24 cellular contexts compared by ENCODE assay signal in the genomic region with DNA sequence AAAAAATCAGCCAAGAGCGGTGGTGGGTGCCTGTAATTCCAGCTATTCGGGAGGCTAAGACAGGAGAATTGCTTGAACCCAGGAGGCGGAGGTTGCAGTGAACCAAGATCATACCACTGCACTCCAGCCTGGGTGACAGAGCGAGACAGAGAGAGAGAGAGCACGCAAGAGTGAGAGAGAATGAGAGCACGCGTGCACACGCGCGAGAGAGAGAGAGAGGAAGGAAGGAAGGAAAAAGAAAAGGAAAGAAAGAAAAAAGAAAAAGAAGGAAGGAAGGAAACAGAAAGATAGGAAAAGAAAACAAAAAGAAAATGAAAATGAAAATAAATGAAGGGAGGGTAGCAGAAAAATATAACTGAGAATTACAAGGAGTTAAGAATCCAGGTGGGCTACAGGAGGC.
DNase-seq lines count a peak whose midpoint lies in the region; ATAC-seq, FAIRE-seq and TF ChIP-seq lines count a peak whose summit lies in the region.
"Had no signal": no experiment of that assay in that cellular context is flagged by ENCODE, and none has a peak within 500 bp of the region (broad histone marks: within the 10 kb centered on the region; RNA-seq: fewer than 3 reads in every experiment).

No MANE protein-coding gene starts in this region.

- H2AFZ ChIP-seq in K562 (ENCODE audit: low read depth, low read length), result no peak overlapping the region

- H3K27ac Mint-ChIP-seq in activated CD4-positive, alpha-beta T cell treated with anti-CD3 and anti-CD28 coated beads, Interleukin-2, amount 10 ng/mL, durations not matched to agents 7 days and 5 days, result peak overlapping the region; percentile 25
- H3K27ac Mint-ChIP-seq in HFFc6, result no peak overlapping the region
- peak overlapping the region; percentile 2 for H3K27ac Mint-ChIP-seq in stimulated activated naive B cell treated with anti-CD40 and anti-IgM and Interleukin-4, amounts not matched to agents 10 μg/mL and 1 μg/mL and 100 μg/mL, for 72 hours
- H3K27ac Mint-ChIP-seq: CD4-positive, alpha-beta memory T cell; GM23338 had no signal

- TF ChIP-seq CTCF in HFFc6 (IDR thresholded peaks at IDR 0.05), result no peak
- TF ChIP-seq CTCF in K562 (IDR thresholded peaks at IDR 0.05 in 2 of 3, conservative IDR thresholded peaks at IDR 0.05 in 1 of 3; ENCODE audit: insufficient read depth in 2 of 3, low read depth in 1 of 3, low read length in 3 of 3), result no peak

- POLR2A ChIA-PET in activated CD4-positive, alpha-beta T cell treated with anti-CD3 and anti-CD28 coated beads, Interleukin-2, amount 10 ng/mL, durations not matched to agents 7 days and 5 days (lab: Charles Lee), result no interaction called here
- POLR2A ChIA-PET in K562 (lab: Yijun Ruan, JAX), result interaction anchor here (1.2 kb wide), 1 partner anchor 92 kb away, joined by 4 read pairs; no protein-coding TSS in a partner anchor

- no peaks in the 10 kb centered on the region for H3K79me2 ChIP-seq in K562 (ENCODE audit: control insufficient read depth, insufficient read depth, low read length)

- H3K9me3 Mint-ChIP-seq in activated CD4-positive, alpha-beta T cell treated with anti-CD3 and anti-CD28 coated beads, Interleukin-2, amount 10 ng/mL, durations not matched to agents 7 days and 5 days, result no peaks in the 10 kb centered on the region
- H3K9me3 Mint-ChIP-seq in HFFc6, result no peaks in the 10 kb centered on the region
- H3K9me3 Mint-ChIP-seq in stimulated activated naive B cell treated with anti-CD40 and anti-IgM and Interleukin-4, amounts not matched to agents 10 μg/mL and 1 μg/mL and 100 μg/mL, for 72 hours, result no peaks in the 10 kb centered on the region
- H3K9me3 Mint-ChIP-seq: GM23338 had no signal

- no peak overlapping the region for H3K4me2 ChIP-seq in K562 (ENCODE audit: insufficient read depth, low read length)
- H3K4me2 ChIP-seq: GM23338, KMS-11 had no signal

- no peaks in the 10 kb centered on the region; a peak in 1 of 5 replicates for H3K4me1 ChIP-seq in K562 (replicated peaks in 1 of 2; ENCODE audit: control insufficient read depth in 2 of 2, insufficient read depth in 2 of 2, low read length in 2 of 2)
- H3K4me1 ChIP-seq: HAP-1 had no signal

- 0 out of 2 replicates have a peak, but pooled peaks cover 2% of the 10 kb centered on the region for H3K9me3 ChIP-seq in K562 (replicated peaks; ENCODE audit: control insufficient read depth, insufficient read depth, low read depth, low read length)
- H3K9me3 ChIP-seq: HAP-1 had no signal

- 35% methylated on average over 10 of the region's 10 CpGs for WGBS in K562 (ENCODE audit: insufficient coverage, low coverage, missing lambda C conversion rate)

- CTCF ChIA-PET in activated CD4-positive, alpha-beta T cell treated with anti-CD3 and anti-CD28 coated beads, Interleukin-2, amount 10 ng/mL, durations not matched to agents 7 days and 5 days (lab: Charles Lee), result no interaction called here
- CTCF ChIA-PET in K562 (lab: Yijun Ruan, JAX; ENCODE audit: low intra/inter-chr PET ratio), result no interaction called here

- in situ Hi-C loops in K562 (cut with MboI), result no loop called here

- H3K4me3 ChIP-seq in K562, result no peak overlapping the region
- H3K4me3 ChIP-seq: GM23338, HAP-1 had no signal

- no peak overlapping the region for H3K4me3 Mint-ChIP-seq in activated CD4-positive, alpha-beta T cell treated with anti-CD3 and anti-CD28 coated beads, Interleukin-2, amount 10 ng/mL, durations not matched to agents 7 days and 5 days
- H3K4me3 Mint-ChIP-seq in HFFc6, result peak overlapping the region; percentile 6; the same call in 1 of the 2 replicates
- no peak overlapping the region for H3K4me3 Mint-ChIP-seq in stimulated activated naive B cell treated with anti-CD40 and anti-IgM and Interleukin-4, amounts not matched to agents 10 μg/mL and 1 μg/mL and 100 μg/mL, for 72 hours
- H3K4me3 Mint-ChIP-seq: GM23338 had no signal

- peaks cover 2 to 16% of the 10 kb centered on the region in 2 experiments; a peak in 3 of 5 replicates for H3K27me3 ChIP-seq in K562 (ENCODE audit: control insufficient read depth in 2 of 2, insufficient read depth in 2 of 2, low read length in 2 of 2)

- H4K20me1 ChIP-seq in K562 (replicated peaks; ENCODE audit: control insufficient read depth, insufficient read depth, low read length), result no peaks in the 10 kb centered on the region

- no TSS peak for BruUV-seq in K562 (replicated peaks; lab: Mats Ljungman, UMichigan)

- H3K27ac ChIP-seq in K562 (ENCODE audit: extremely low read depth, low read depth, low read length), result no peak overlapping the region
- H3K27ac ChIP-seq: 22Rv1, KMS-11, RWPE1 had no signal

- ATAC-seq in K562, result no peak
- no peak for ATAC-seq in stimulated activated naive B cell treated with anti-CD40 and anti-IgM and Interleukin-4, amounts not matched to agents 10 μg/mL and 1 μg/mL and 100 μg/mL, for 72 hours (replicated peaks)
- ATAC-seq in GM21423 (IDR thresholded peaks at IDR 0.05; ENCODE audit: unreplicated experiment), result no peak
- ATAC-seq: GM23338 had no signal

- H3K9ac ChIP-seq in K562 (ENCODE audit: insufficient read depth in 1 of 2, low read depth in 2 of 2, low read length in 2 of 2), result no peak overlapping the region
- H3K9ac ChIP-seq: KMS-11 had no signal

- H3K36me3 Mint-ChIP-seq in activated CD4-positive, alpha-beta T cell treated with anti-CD3 and anti-CD28 coated beads, Interleukin-2, amount 10 ng/mL, durations not matched to agents 7 days and 5 days (ENCODE audit: low read depth), result no peaks in the 10 kb centered on the region
- no peaks in the 10 kb centered on the region for H3K36me3 Mint-ChIP-seq in HFFc6 (ENCODE audit: low read depth)
- no peaks in the 10 kb centered on the region for H3K36me3 Mint-ChIP-seq in stimulated activated naive B cell treated with anti-CD40 and anti-IgM and Interleukin-4, amounts not matched to agents 10 μg/mL and 1 μg/mL and 100 μg/mL, for 72 hours
- H3K36me3 Mint-ChIP-seq: CD4-positive, alpha-beta memory T cell had no signal

- no peak for DNase-seq in activated CD4-positive, alpha-beta T cell treated with anti-CD3 and anti-CD28 coated beads, Interleukin-2, amount 10 ng/mL, durations not matched to agents 7 days and 5 days
- DNase-seq in activated CD4-positive, alpha-beta T cell treated with anti-CD3 and anti-CD28 coated beads for 4 hours, result no peak
- DNase-seq in HFFc6 (no peak), K562 (ENCODE audit: extremely low read depth in 1 of 4, low spot score in 3 of 4) (no peak), AG08395 (ENCODE audit: low spot score) (no peak)
- no peak for DNase-seq in stimulated activated naive B cell treated with anti-CD40 and anti-IgM and Interleukin-4, amounts not matched to agents 10 μg/mL and 1 μg/mL and 100 μg/mL, for 72 hours
- DNase-seq: C1 segment of cervical spinal cord; CD4-positive, alpha-beta memory T cell; COR-L47; NCI-H1092; NCI-H1417 treated with DMSO at 0.1 percent for 48 hours; NCI-H1694 treated with DMSO at 0.1 percent for 48 hours; NCI-H2081; NCI-H2227 treated with DMSO at 0.1 percent for 48 hours; NCI-H526 treated with DMSO at 0.1 percent for 48 hours; SHP77 had no signal

- H3K4me1 Mint-ChIP-seq in activated CD4-positive, alpha-beta T cell treated with anti-CD3 and anti-CD28 coated beads, Interleukin-2, amount 10 ng/mL, durations not matched to agents 7 days and 5 days, result peaks cover 9% of the 10 kb centered on the region
- H3K4me1 Mint-ChIP-seq in HFFc6 (ENCODE audit: low read depth), result no peaks in the 10 kb centered on the region
- no peaks in the 10 kb centered on the region for H3K4me1 Mint-ChIP-seq in stimulated activated naive B cell treated with anti-CD40 and anti-IgM and Interleukin-4, amounts not matched to agents 10 μg/mL and 1 μg/mL and 100 μg/mL, for 72 hours
- H3K4me1 Mint-ChIP-seq: GM23338 had no signal

- no peak for TF ChIP-seq RAD21 in K562 (CRISPR knock-in tag; conservative IDR thresholded peaks at IDR 0.05 in 1 of 2, IDR thresholded peaks at IDR 0.05 in 1 of 2)

- H3K36me3 ChIP-seq in K562 (ENCODE audit: control insufficient read depth, insufficient read depth, low read length), result no peaks in the 10 kb centered on the region
- H3K36me3 ChIP-seq: HAP-1 had no signal

- no peak for TF ChIP-seq EP300 in K562 (IDR thresholded peaks at IDR 0.05; ENCODE audit: low read length)

- no peaks in the 10 kb centered on the region for H3K27me3 Mint-ChIP-seq in activated CD4-positive, alpha-beta T cell treated with anti-CD3 and anti-CD28 coated beads, Interleukin-2, amount 10 ng/mL, durations not matched to agents 7 days and 5 days
- peaks cover 5% of the 10 kb centered on the region for H3K27me3 Mint-ChIP-seq in HFFc6 (ENCODE audit: insufficient read depth)
- no peaks in the 10 kb centered on the region for H3K27me3 Mint-ChIP-seq in stimulated activated naive B cell treated with anti-CD40 and anti-IgM and Interleukin-4, amounts not matched to agents 10 μg/mL and 1 μg/mL and 100 μg/mL, for 72 hours
- H3K27me3 Mint-ChIP-seq: CD4-positive, alpha-beta memory T cell had no signal

- intact Hi-C loops in K562 (cut with micrococcal nuclease), result no loop called here

- FAIRE-seq in K562 (lab: Jason Lieb, UNC), result no peak
- FAIRE-seq: GM18507, HTR-8/SVneo had no signal

- H3K9me1 ChIP-seq in K562 (ENCODE audit: control insufficient read depth, insufficient read depth, low read length), result no peaks in the 10 kb centered on the region

- no peak for TF ChIP-seq POLR2A in K562 (conservative IDR thresholded peaks at IDR 0.05)

TF ChIP-seq in K562, 482 proteins besides CTCF, POLR2A, EP300 and RAD21 (continues in another document):
- 0 out of 4 replicates have a peak, but pooled peaks of 1 of the 2 experiments have one; percentile 66 for TF ChIP-seq MCM7 (IDR thresholded peaks at IDR 0.05)
